In the genomic region with DNA sequence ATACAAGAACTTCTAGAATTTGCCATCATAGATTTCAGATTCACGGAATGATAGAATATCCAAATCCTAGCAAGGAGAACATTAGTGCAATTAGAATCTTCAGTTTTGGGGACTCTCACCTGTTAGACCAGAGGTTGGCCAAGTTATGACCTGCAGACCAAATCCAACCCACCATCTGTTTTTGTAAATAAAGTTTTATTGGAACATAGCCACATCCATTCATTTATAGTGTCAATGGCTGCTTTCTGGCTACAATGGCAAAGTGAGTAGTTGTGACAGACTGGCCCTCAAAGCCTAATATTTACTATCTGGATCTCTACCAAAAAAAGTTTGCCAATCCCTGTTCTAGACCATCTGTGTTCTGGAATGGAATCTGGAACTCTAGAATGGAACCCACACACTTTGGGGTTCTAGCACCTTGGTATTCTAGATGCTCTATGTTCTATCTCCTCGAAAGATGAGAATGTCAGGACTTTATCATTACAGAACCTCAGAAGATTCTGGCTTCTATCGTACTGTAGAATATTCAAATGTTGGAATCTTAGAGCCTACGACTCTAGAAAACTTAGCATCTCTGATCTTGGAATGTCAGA, we compare ENCODE assay signal across 21 cellular contexts. TPM values are rescaled to one million over a fixed set of nuclear protein-coding genes. Genes with fewer than 3 reads are reported as not detected.
DNase-seq lines count a peak whose midpoint lies in the region; ATAC-seq, FAIRE-seq and TF ChIP-seq lines count a peak whose summit lies in the region.
"Had no signal": no experiment of that assay in that cellular context is flagged by ENCODE, and none has a peak within 500 bp of the region (broad histone marks: within the 10 kb centered on the region; RNA-seq: fewer than 3 reads in every experiment).

No MANE protein-coding gene starts in this region.

- peaks cover 12% of the 10 kb centered on the region for H3K4me1 ChIP-seq in HepG2 (ENCODE audit: insufficient read depth, low read length)
- H3K4me1 ChIP-seq in right lobe of liver, result no peaks in the 10 kb centered on the region
- H3K4me1 ChIP-seq in neural progenitor cell, result no peaks in the 10 kb centered on the region
- H3K4me1 ChIP-seq: BE2C had no signal

- in situ Hi-C loops in HepG2 (cut with HindIII; ENCODE audit: extremely low pct_ligation_motif_present, low pct_unique_long_range_greater_than_20kb), result no loop called here

- H3K36me3 ChIP-seq in HepG2 (replicated peaks in 1 of 2; ENCODE audit: control insufficient read depth in 1 of 2, insufficient read depth in 2 of 2, low read length in 2 of 2) (no peaks in the 10 kb centered on the region), right lobe of liver (no peaks in the 10 kb centered on the region), neural progenitor cell (no peaks in the 10 kb centered on the region)
- H3K36me3 ChIP-seq: BE2C had no signal

- no peak overlapping the region for H2AFZ ChIP-seq in HepG2 (ENCODE audit: low read length)
- no peak overlapping the region for H2AFZ ChIP-seq in neural progenitor cell (replicated peaks)

- no peak overlapping the region for H3K4me2 ChIP-seq in HepG2 (ENCODE audit: low read depth, low read length)
- H3K4me2 ChIP-seq in neural progenitor cell, result no peak overlapping the region

- ATAC-seq in HepG2, result no peak
- ATAC-seq in right lobe of liver, result no peak
- peak; percentile 12 for ATAC-seq in left lobe of liver
- no peak for ATAC-seq in HG03442 (IDR thresholded peaks at IDR 0.05; ENCODE audit: unreplicated experiment)
- ATAC-seq in HG03342 (IDR thresholded peaks at IDR 0.05; ENCODE audit: unreplicated experiment), result no peak
- ATAC-seq: CD8-positive, alpha-beta T cell had no signal

- intact Hi-C loops in HepG2 (cut with micrococcal nuclease; ENCODE audit: unreplicated experiment) (no loop called here), right lobe of liver (cut with DNase I) (no loop called here)

- peak overlapping the region; percentile 46 for H3K4me3 Mint-ChIP-seq in neural progenitor cell
- H3K4me3 Mint-ChIP-seq: CD8-positive, alpha-beta T cell had no signal

- no peak overlapping the region for H3K27ac Mint-ChIP-seq in neural progenitor cell
- H3K27ac Mint-ChIP-seq: CD8-positive, alpha-beta T cell had no signal

- WGBS in HepG2 (ENCODE audit: low lambda C conversion rate), result 97% methylated on average over 4 of the region's 4 CpGs
- WGBS in right lobe of liver (ENCODE audit: insufficient coverage, low coverage, low lambda C conversion rate, missing lambda C conversion rate), result 96% methylated on average over 4 of the region's 4 CpGs

- H3K36me3 Mint-ChIP-seq in neural progenitor cell, result no peaks in the 10 kb centered on the region

- peaks cover 18% of the 10 kb centered on the region for H3K27me3 Mint-ChIP-seq in neural progenitor cell (ENCODE audit: insufficient read depth, low read depth)

- H3K79me2 ChIP-seq in HepG2 (ENCODE audit: insufficient read depth, low read length) (no peaks in the 10 kb centered on the region), neural progenitor cell (ENCODE audit: low read depth) (no peaks in the 10 kb centered on the region)

- no peak for DNase-seq in HepG2 (ENCODE audit: low spot score)
- DNase-seq in right lobe of liver, result no peak
- no peak for DNase-seq in left lobe of liver (ENCODE audit: low spot score)
- no peak for DNase-seq in neural progenitor cell (ENCODE audit: low spot score)
- no peak for DNase-seq in urothelium cell line (ENCODE audit: low spot score)
- DNase-seq: ACHN; BE2C; CD8-positive, alpha-beta T cell; COR-L47; DMS153; DMS79 treated with DMSO at 0.1 percent for 48 hours; EL; HCEC 1CT had no signal

- no peaks in the 10 kb centered on the region for H3K9me3 Mint-ChIP-seq in neural progenitor cell
- H3K9me3 Mint-ChIP-seq: CD8-positive, alpha-beta T cell; IgD-negative memory B cell had no signal

- H3K9me3 ChIP-seq in HepG2 (ENCODE audit: low read length) (no peaks in the 10 kb centered on the region), right lobe of liver (no peaks in the 10 kb centered on the region), neural progenitor cell (ENCODE audit: low read depth) (no peaks in the 10 kb centered on the region)
- H3K9me3 ChIP-seq: BE2C had no signal

- TF ChIP-seq POLR2A in HepG2 (IDR thresholded peaks at IDR 0.05; ENCODE audit: insufficient read depth in 1 of 2, low read depth in 2 of 2, low read length in 2 of 2) (no peak), right lobe of liver (IDR thresholded peaks at IDR 0.05) (no peak)

- TF ChIP-seq CTCF in HepG2 (CRISPR knock-in tag; IDR thresholded peaks at IDR 0.05) (no peak), right lobe of liver (IDR thresholded peaks at IDR 0.05) (no peak), neural progenitor cell (IDR thresholded peaks at IDR 0.05) (no peak)

- H3K27me3 ChIP-seq in HepG2 (ENCODE audit: control insufficient read depth in 1 of 2, insufficient read depth in 2 of 2, low read length in 2 of 2) (no peaks in the 10 kb centered on the region), right lobe of liver (no peaks in the 10 kb centered on the region), neural progenitor cell (no peaks in the 10 kb centered on the region)
- H3K27me3 ChIP-seq: BE2C had no signal

- BruUV-seq in HepG2 (replicated peaks; lab: Mats Ljungman, UMichigan), result no TSS peak

- H4K20me1 ChIP-seq in HepG2 (ENCODE audit: insufficient read depth, low read length) (no peaks in the 10 kb centered on the region), neural progenitor cell (ENCODE audit: low read depth) (peaks cover 3% of the 10 kb centered on the region)

- H3K9ac ChIP-seq in HepG2 (ENCODE audit: insufficient read depth, low read depth, low read length), result no peak overlapping the region
- H3K9ac ChIP-seq in neural progenitor cell, result no peak overlapping the region

- POLR2A ChIA-PET in HepG2 (lab: Yijun Ruan, JAX), result no interaction called here

- CTCF ChIA-PET in HepG2 (lab: Yijun Ruan, JAX; ENCODE audit: low intra/inter-chr PET ratio, low total read pairs), result no interaction called here

- H3K4me1 Mint-ChIP-seq in neural progenitor cell, result peaks cover 15% of the 10 kb centered on the region

- no peak for TF ChIP-seq RAD21 in HepG2 (CRISPR knock-in tag; IDR thresholded peaks at IDR 0.05)

- H3K4me3 ChIP-seq in HepG2 (replicated peaks in 1 of 3; ENCODE audit: insufficient read depth in 1 of 3, low read depth in 2 of 3, low read length in 3 of 3), result no peak overlapping the region
- H3K4me3 ChIP-seq in right lobe of liver, result no peak overlapping the region
- H3K4me3 ChIP-seq in neural progenitor cell, result no peak overlapping the region

- H3K27ac ChIP-seq in HepG2 (ENCODE audit: extremely low read length, insufficient read depth, low read length) (no peak overlapping the region), right lobe of liver (no peak overlapping the region), neural progenitor cell (no peak overlapping the region)
- H3K27ac ChIP-seq: C4-2B had no signal

- no peak for FAIRE-seq in HepG2 (lab: Jason Lieb, UNC)
- FAIRE-seq in urothelium cell line (lab: Jason Lieb, UNC), result no peak
- FAIRE-seq: D721Med, G401.6, GM12892 had no signal

- TF ChIP-seq EP300 in HepG2 (IDR thresholded peaks at IDR 0.05; ENCODE audit: low read depth in 2 of 2, low read length in 2 of 2) (no peak), HepG2 (CRISPR knock-in tag; IDR thresholded peaks at IDR 0.05; ENCODE audit: borderline replicate concordance) (no peak)

- peaks cover 32% of the 10 kb centered on the region for H3F3A ChIP-seq in neural progenitor cell (ENCODE audit: low read depth)

RNA-seq across cellular contexts. Expression of gene KPTN, which starts 2.5 kb away (rescaled TPM):
- total RNA-seq in HepG2 (2016; rRNA removed; fragmentation: Illumina TruSeq; extraction: Trizol) (8.4 and 9.1 TPM in 2 replicates), right lobe of liver (1 to 10 TPM; 3.1 to 7.8 (median 6.2) TPM), left lobe of liver (6.6 TPM), neural progenitor cell (ENCODE audit: low replicate concordance) (17.8 and 18.1 TPM in 2 replicates)
- total RNA-seq in HepG2 (2016; cell fraction: cytosol; rRNA removed; fragmentation: Illumina TruSeq; extraction: Trizol; ENCODE audit: low read depth), result 2.8 and 3.3 TPM in 2 replicates
- 8.2 and 10.6 TPM in 2 replicates for total RNA-seq in HepG2 (2016; cell fraction: insoluble cytoplasmic fraction; rRNA removed; fragmentation: Illumina TruSeq; extraction: Trizol)
- total RNA-seq in HepG2 (2016; cell fraction: membrane; rRNA removed; fragmentation: Illumina TruSeq; extraction: Trizol), result 4.2 and 6.5 TPM in 2 replicates
- 9.8 and 13.4 TPM in 2 replicates for total RNA-seq in HepG2 (2016; cell fraction: nucleus; rRNA removed; fragmentation: Illumina TruSeq; extraction: Trizol)
- 13.3 and 17.6 TPM in 2 replicates for polyA plus RNA-seq in HepG2 (2011; rRNA removed)
- polyA plus RNA-seq in HepG2 (2011; cell fraction: cytosol; rRNA removed), result 8.3 and 11.4 TPM in 2 replicates
- 48.6 and 50.4 TPM in 2 replicates for polyA plus RNA-seq in HepG2 (2011; cell fraction: nucleus; rRNA removed)
- 9.8 and 14.4 TPM in 2 replicates for polyA plus RNA-seq in HepG2 (2012)
- polyA plus RNA-seq in HepG2 (2016; cell fraction: cytosol; fragmentation: Illumina TruSeq; extraction: Trizol; ENCODE audit: low read depth), result 4.3 and 5.1 TPM in 2 replicates
- polyA plus RNA-seq in HepG2 (2016; cell fraction: insoluble cytoplasmic fraction; fragmentation: Illumina TruSeq; extraction: Trizol; ENCODE audit: low read depth), result 14.4 and 17.5 TPM in 2 replicates
- polyA plus RNA-seq in HepG2 (2016; cell fraction: membrane; fragmentation: Illumina TruSeq; extraction: Trizol; ENCODE audit: low read depth), result 5.2 and 7.2 TPM in 2 replicates
- polyA plus RNA-seq in HepG2 (2016; cell fraction: nucleus; fragmentation: Illumina TruSeq; extraction: Trizol; ENCODE audit: insufficient read depth, low read depth), result 29.6 and 30.0 TPM in 2 replicates
- 8.3 and 15.8 TPM in 2 replicates for polyA minus RNA-seq in HepG2 (2011; rRNA and poly(A)+ RNA removed; ENCODE audit: low replicate concordance)
- 5.2 TPM in 2 replicates for polyA minus RNA-seq in HepG2 (2011; cell fraction: cytosol; rRNA and poly(A)+ RNA removed)
- polyA minus RNA-seq in HepG2 (2011; cell fraction: nucleus; rRNA and poly(A)+ RNA removed), result 3.2 and 5.5 TPM in 2 replicates

RNA-seq across cellular contexts. Expression of gene SLC8A2, which starts 9.9 kb away (rescaled TPM):
- total RNA-seq in HepG2 (2016; rRNA removed; fragmentation: Illumina TruSeq; extraction: Trizol) (0.02 TPM in 1 of 2 replicates, not detected in the other), right lobe of liver (under 1 TPM in 1 of 6 experiments, not detected in 5; 0.13 TPM), left lobe of liver (0.10 TPM), neural progenitor cell (ENCODE audit: low replicate concordance) (14.5 and 17.6 TPM in 2 replicates)
- not detected in 2 replicates for total RNA-seq in HepG2 (2016; cell fraction: cytosol; rRNA removed; fragmentation: Illumina TruSeq; extraction: Trizol; ENCODE audit: low read depth)
- not detected in 2 replicates for total RNA-seq in HepG2 (2016; cell fraction: insoluble cytoplasmic fraction; rRNA removed; fragmentation: Illumina TruSeq; extraction: Trizol)
- total RNA-seq in HepG2 (2016; cell fraction: membrane; rRNA removed; fragmentation: Illumina TruSeq; extraction: Trizol), result not detected in 2 replicates
- not detected in 2 replicates for total RNA-seq in HepG2 (2016; cell fraction: nucleus; rRNA removed; fragmentation: Illumina TruSeq; extraction: Trizol)
- polyA plus RNA-seq in HepG2 (2011; rRNA removed), result 0.09 TPM in 1 of 2 replicates, not detected in the other
- 0.09 and 0.12 TPM in 2 replicates for polyA plus RNA-seq in HepG2 (2011; cell fraction: cytosol; rRNA removed)
- polyA plus RNA-seq in HepG2 (2011; cell fraction: nucleus; rRNA removed), result 0.19 and 0.51 TPM in 2 replicates
- 0.07 TPM in 1 of 2 replicates, not detected in the other for polyA plus RNA-seq in HepG2 (2012)
- polyA plus RNA-seq in HepG2 (2016; cell fraction: cytosol; fragmentation: Illumina TruSeq; extraction: Trizol; ENCODE audit: low read depth), result not detected in 2 replicates
- polyA plus RNA-seq in HepG2 (2016; cell fraction: insoluble cytoplasmic fraction; fragmentation: Illumina TruSeq; extraction: Trizol; ENCODE audit: low read depth), result not detected in 2 replicates
- not detected in 2 replicates for polyA plus RNA-seq in HepG2 (2016; cell fraction: membrane; fragmentation: Illumina TruSeq; extraction: Trizol; ENCODE audit: low read depth)
- not detected in 2 replicates for polyA plus RNA-seq in HepG2 (2016; cell fraction: nucleus; fragmentation: Illumina TruSeq; extraction: Trizol; ENCODE audit: insufficient read depth, low read depth)
- polyA minus RNA-seq in HepG2 (2011; rRNA and poly(A)+ RNA removed; ENCODE audit: low replicate concordance), result 0.78 TPM in 1 of 2 replicates, not detected in the other
- polyA minus RNA-seq in HepG2 (2011; cell fraction: cytosol; rRNA and poly(A)+ RNA removed), result not detected in 2 replicates
- polyA minus RNA-seq in HepG2 (2011; cell fraction: nucleus; rRNA and poly(A)+ RNA removed), result not detected in 2 replicates
- total RNA-seq: A172; CD8-positive, alpha-beta T cell had no signal
- polyA plus RNA-seq: IgD-negative memory B cell had no signal

RNA-seq across cellular contexts. Expression of gene NAPA, which starts 33.3 kb away (rescaled TPM):
- total RNA-seq in HepG2 (2016; rRNA removed; fragmentation: Illumina TruSeq; extraction: Trizol) (32.6 and 36.5 TPM in 2 replicates), right lobe of liver (100 to 1,000 TPM in 2 of 6 experiments, 10 to 100 TPM in 4; 83.0 to 179 (median 96.0) TPM), left lobe of liver (96.3 TPM), neural progenitor cell (ENCODE audit: low replicate concordance) (30.2 and 44.9 TPM in 2 replicates)
- total RNA-seq in HepG2 (2016; cell fraction: cytosol; rRNA removed; fragmentation: Illumina TruSeq; extraction: Trizol; ENCODE audit: low read depth), result 10.7 and 16.6 TPM in 2 replicates
- total RNA-seq in HepG2 (2016; cell fraction: insoluble cytoplasmic fraction; rRNA removed; fragmentation: Illumina TruSeq; extraction: Trizol), result 32.5 and 33.2 TPM in 2 replicates
- 17.7 and 25.0 TPM in 2 replicates for total RNA-seq in HepG2 (2016; cell fraction: membrane; rRNA removed; fragmentation: Illumina TruSeq; extraction: Trizol)
- 19.1 and 19.4 TPM in 2 replicates for total RNA-seq in HepG2 (2016; cell fraction: nucleus; rRNA removed; fragmentation: Illumina TruSeq; extraction: Trizol)
- polyA plus RNA-seq in HepG2 (2011; rRNA removed), result 65.9 and 74.4 TPM in 2 replicates
- polyA plus RNA-seq in HepG2 (2011; cell fraction: cytosol; rRNA removed), result 50.7 and 64.2 TPM in 2 replicates
- polyA plus RNA-seq in HepG2 (2011; cell fraction: nucleus; rRNA removed), result 64.5 and 68.0 TPM in 2 replicates
- polyA plus RNA-seq in HepG2 (2012), result 39.7 and 50.3 TPM in 2 replicates
- 18.1 and 25.6 TPM in 2 replicates for polyA plus RNA-seq in HepG2 (2016; cell fraction: cytosol; fragmentation: Illumina TruSeq; extraction: Trizol; ENCODE audit: low read depth)
- 52.2 and 60.3 TPM in 2 replicates for polyA plus RNA-seq in HepG2 (2016; cell fraction: insoluble cytoplasmic fraction; fragmentation: Illumina TruSeq; extraction: Trizol; ENCODE audit: low read depth)
- polyA plus RNA-seq in HepG2 (2016; cell fraction: membrane; fragmentation: Illumina TruSeq; extraction: Trizol; ENCODE audit: low read depth), result 32.1 and 34.6 TPM in 2 replicates
- polyA plus RNA-seq in HepG2 (2016; cell fraction: nucleus; fragmentation: Illumina TruSeq; extraction: Trizol; ENCODE audit: insufficient read depth, low read depth), result 41.7 and 44.1 TPM in 2 replicates
- polyA minus RNA-seq in HepG2 (2011; rRNA and poly(A)+ RNA removed; ENCODE audit: low replicate concordance), result 73.3 and 108 TPM in 2 replicates
- 36.3 and 43.3 TPM in 2 replicates for polyA minus RNA-seq in HepG2 (2011; cell fraction: cytosol; rRNA and poly(A)+ RNA removed)
- polyA minus RNA-seq in HepG2 (2011; cell fraction: nucleus; rRNA and poly(A)+ RNA removed), result 20.6 and 26.2 TPM in 2 replicates

Comparison
In these comparisons a context has a peak if more than half of its experiments do, and no peak if none do; other contexts are left out.
1. RNA of gene SLC8A2, which starts 9.9 kb away (total RNA-seq): 14.5 to 17.6 TPM in neural progenitor cell; 0.13 TPM in right lobe of liver, 0.10 TPM in left lobe of liver (single experiment) and 0.02 TPM in HepG2; every median in the first group is over 10 times any median in the second.